In genomic region chr6:5083813-5084191, GRCh38 we compare ENCODE assay signal across 9 cellular contexts. TPM values are rescaled to one million over a fixed set of nuclear protein-coding genes. Genes with fewer than 3 reads are reported as not detected.
DNase-seq lines count a peak whose midpoint lies in the region; ATAC-seq and TF ChIP-seq lines count a peak whose summit lies in the region.
"Had no signal": no experiment of that assay in that cellular context is flagged by ENCODE, and none has a peak within 500 bp of the region (broad histone marks: within the 10 kb centered on the region; RNA-seq: fewer than 3 reads in every experiment).

No MANE protein-coding gene starts in this region.

- ATAC-seq in RWPE2 (ENCODE audit: low read depth) (no peak), psoas muscle (no peak)

- intact Hi-C loops in Caco-2 (cut with micrococcal nuclease; ENCODE audit: unreplicated experiment): loop anchor here (5.0 kb wide), 1 partner anchor 43 kb away; no protein-coding TSS in a partner anchor
- intact Hi-C loops in esophagus muscularis mucosa (cut with DNase I): loop anchor here (10.0 kb wide), 1 partner anchor 59 kb away; no protein-coding TSS in a partner anchor
- intact Hi-C loops in psoas muscle (cut with DNase I): no loop called here

- no peaks in the 10 kb centered on the region for H3K27me3 Mint-ChIP-seq in Caco-2 (ENCODE audit: insufficient read depth, unreplicated experiment)

- H3K9me3 ChIP-seq in Caco-2 (no peaks in the 10 kb centered on the region), RWPE2 (ENCODE audit: severe bottlenecking) (peaks cover 4% of the 10 kb centered on the region), esophagus muscularis mucosa (no peaks in the 10 kb centered on the region), psoas muscle (no peaks in the 10 kb centered on the region)

- 0 out of 2 replicates have a peak, but pooled peaks cover 2% of the 10 kb centered on the region for H3K4me1 ChIP-seq in Caco-2
- peaks cover 24% of the 10 kb centered on the region for H3K4me1 ChIP-seq in RWPE2 (ENCODE audit: insufficient read depth, poor library complexity, severe bottlenecking)
- peaks cover 18 to 37% (median 25%) of the 10 kb centered on the region in 4 donors for H3K4me1 ChIP-seq in esophagus muscularis mucosa
- peaks cover 3% of the 10 kb centered on the region for H3K4me1 ChIP-seq in psoas muscle

- no peak for TF ChIP-seq CTCF in Caco-2 (IDR thresholded peaks at IDR 0.05; ENCODE audit: insufficient read depth in 1 of 2, low read depth in 1 of 2, low read length in 1 of 2, severe bottlenecking in 1 of 2, unreplicated experiment in 1 of 2)
- no peak for TF ChIP-seq CTCF in RWPE2 (IDR thresholded peaks at IDR 0.05; ENCODE audit: poor library complexity, severe bottlenecking)
- no peak for TF ChIP-seq CTCF in esophagus muscularis mucosa (IDR thresholded peaks at IDR 0.05)
- no peak for TF ChIP-seq CTCF in psoas muscle (IDR thresholded peaks at IDR 0.05)

- no peaks in the 10 kb centered on the region for H3K9me3 Mint-ChIP-seq in Caco-2 (ENCODE audit: unreplicated experiment)

- CTCF ChIA-PET in Caco-2 (lab: Charles Lee): no interaction called here

- H3K36me3 ChIP-seq in Caco-2 (ENCODE audit: control insufficient read depth, insufficient read depth, low read length) (no peaks in the 10 kb centered on the region), RWPE2 (ENCODE audit: low read depth) (no peaks in the 10 kb centered on the region), esophagus muscularis mucosa (no peaks in the 10 kb centered on the region), psoas muscle (ENCODE audit: insufficient read depth in 1 of 2, low read depth in 1 of 2) (no peaks in the 10 kb centered on the region)
- H3K36me3 ChIP-seq: brain microvascular endothelial cell had no signal

- H3K36me3 Mint-ChIP-seq in Caco-2 (ENCODE audit: insufficient read depth, unreplicated experiment): no peaks in the 10 kb centered on the region

- 79% methylated on average over 10 of the region's 10 CpGs for WGBS in esophagus muscularis mucosa
- WGBS in psoas muscle, 3 donors: 84 to 88% (median 84%) methylated on average over 10 of the region's 10 CpGs

- peak overlapping the region; percentile 83 for H3K4me3 Mint-ChIP-seq in Caco-2 (ENCODE audit: unreplicated experiment)

- H3K27me3 ChIP-seq in Caco-2 (replicated peaks; ENCODE audit: control insufficient read depth, insufficient read depth, low read length): no peaks in the 10 kb centered on the region
- no peaks in the 10 kb centered on the region for H3K27me3 ChIP-seq in RWPE2 (ENCODE audit: insufficient read depth, poor library complexity, severe bottlenecking)
- no peaks in the 10 kb centered on the region for H3K27me3 ChIP-seq in esophagus muscularis mucosa
- H3K27me3 ChIP-seq in psoas muscle (ENCODE audit: insufficient read depth in 3 of 3, low read length in 2 of 3): peaks cover 0 to 25% (median 5%) of the 10 kb centered on the region in 3 donors

- BruUV-seq in Caco-2 (replicated peaks; lab: Mats Ljungman, UMichigan): no TSS peak

- DNase-seq in Caco-2 (no peak), RWPE2 (ENCODE audit: low spot score) (no peak), esophagus muscularis mucosa (ENCODE audit: extremely low spot score) (no peak), psoas muscle (no peak), dermis blood vessel endothelial cell (no peak), NCI-H526 (lab: John Stamatoyannopoulos, UW) (no peak), NCI-H510A (lab: John Stamatoyannopoulos, UW) (no peak)
- DNase-seq in stimulated activated CD4-positive, alpha-beta T cell treated with anti-CD3 and anti-CD28 coated beads, Interleukin-12 subunit alpha, Interleukin-12 subunit beta, amount 100 ng/mL, for 4 hours: no peak
- DNase-seq: brain microvascular endothelial cell had no signal

- H3K4me3 ChIP-seq in Caco-2 (ENCODE audit: low read depth, low read length) (peak overlapping the region; percentile 68; the same call in 1 of the 2 replicates), RWPE2 (ENCODE audit: severe bottlenecking) (no peak overlapping the region), esophagus muscularis mucosa (peak overlapping the region; percentile 59 to 82 (median 72)), psoas muscle (peak overlapping the region; percentile 84)

- peaks cover 7% of the 10 kb centered on the region for H3K4me1 Mint-ChIP-seq in Caco-2 (ENCODE audit: low read depth, unreplicated experiment)

- H3K27ac Mint-ChIP-seq in Caco-2 (ENCODE audit: unreplicated experiment): no peak overlapping the region

- TF ChIP-seq EP300 in esophagus muscularis mucosa (IDR thresholded peaks at IDR 0.05): no peak

- POLR2A ChIA-PET in Caco-2 (lab: Charles Lee): no interaction called here

- no peak for TF ChIP-seq POLR2A in esophagus muscularis mucosa (IDR thresholded peaks at IDR 0.05; ENCODE audit: low read depth)

- peak overlapping the region; percentile 62 for H3K27ac ChIP-seq in RWPE2 (ENCODE audit: poor library complexity, severe bottlenecking)
- peak overlapping the region; percentile 81 to 89 (median 88) for H3K27ac ChIP-seq in esophagus muscularis mucosa (replicated peaks in 1 of 4)
- H3K27ac ChIP-seq in psoas muscle: peak overlapping the region; percentile 71
- H3K27ac ChIP-seq: brain microvascular endothelial cell had no signal

RNA-seq across cellular contexts. Expression of gene PPP1R3G, which starts 1.3 kb away (rescaled TPM):
- 0.14 and 0.18 TPM in 2 replicates for total RNA-seq in Caco-2 (2022)
- total RNA-seq in esophagus muscularis mucosa: 1 to 10 TPM; 3.0 to 7.9 (median 5.5) TPM
- total RNA-seq in psoas muscle: under 1 TPM; 0.10 to 0.50 (median 0.33) TPM
- under 1 TPM; 0.06 to 0.13 (median 0.09) TPM for polyA plus RNA-seq in psoas muscle
- total RNA-seq in dermis blood vessel endothelial cell: 0.74 and 0.85 TPM in 2 replicates

Comparison
In these comparisons a context has a peak if more than half of its experiments do, and no peak if none do; other contexts are left out.
1. intact Hi-C loops: an anchor here in Caco-2 (5.0 kb wide) and esophagus muscularis mucosa (10.0 kb wide); none called in psoas muscle.